11 cellular contexts compared by ENCODE assay signal in the genomic region with DNA sequence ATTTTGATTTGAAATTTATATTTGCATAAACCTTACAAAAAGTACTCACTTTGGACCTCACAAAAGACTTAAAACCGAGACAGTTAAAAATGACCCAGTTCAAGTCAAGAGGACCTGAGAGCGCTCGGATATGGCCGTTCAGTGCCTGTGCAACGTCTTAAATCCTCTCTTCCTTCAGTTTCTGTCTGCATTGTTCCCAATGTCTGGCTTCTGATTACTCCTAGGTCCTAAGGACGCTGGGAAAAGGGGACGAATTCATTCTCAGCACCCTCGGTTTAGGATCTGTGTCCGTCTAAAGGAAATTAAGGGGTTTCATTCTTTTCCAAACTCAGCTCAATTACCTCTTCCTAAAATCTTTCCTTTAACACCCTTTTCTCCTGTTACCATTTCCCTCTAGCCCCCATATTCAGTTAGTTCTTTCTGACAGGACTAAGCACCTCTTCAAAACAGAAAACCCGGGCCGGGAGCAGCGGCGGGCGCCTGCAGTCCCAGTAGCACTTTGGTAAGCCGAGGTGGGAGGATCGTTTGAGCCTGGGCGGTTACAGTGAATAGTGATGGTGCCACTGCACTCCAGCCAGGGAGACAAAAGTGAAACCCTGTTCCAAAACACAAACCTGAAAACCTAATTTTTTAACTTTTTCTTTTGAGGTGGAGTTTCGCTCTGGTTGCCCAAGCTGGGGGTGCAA. TPM values are rescaled to one million over a fixed set of nuclear protein-coding genes. Genes with fewer than 3 reads are reported as not detected.
DNase-seq lines count a peak whose midpoint lies in the region; ATAC-seq, FAIRE-seq and TF ChIP-seq lines count a peak whose summit lies in the region.
"Had no signal": no experiment of that assay in that cellular context is flagged by ENCODE, and none has a peak within 500 bp of the region (broad histone marks: within the 10 kb centered on the region; RNA-seq: fewer than 3 reads in every experiment).

No MANE protein-coding gene starts in this region.

- no peaks in the 10 kb centered on the region for H3K27me3 ChIP-seq in liver (ENCODE audit: control insufficient read depth in 4 of 4, insufficient read depth in 4 of 4, low read length in 3 of 4)
- H3K27me3 ChIP-seq in HepG2 (ENCODE audit: control insufficient read depth in 1 of 2, insufficient read depth in 2 of 2, low read length in 2 of 2), result no peaks in the 10 kb centered on the region

- peaks cover 0 to 26% (median 13%) of the 10 kb centered on the region in 4 donors for H3K4me1 ChIP-seq in liver (ENCODE audit: control insufficient read depth in 4 of 4, insufficient read depth in 4 of 4, low read length in 3 of 4)
- H3K4me1 ChIP-seq in HepG2 (ENCODE audit: insufficient read depth, low read length), result 0 out of 2 replicates have a peak, but pooled peaks cover 8% of the 10 kb centered on the region
- no peaks in the 10 kb centered on the region for H3K4me1 ChIP-seq in urinary bladder (ENCODE audit: insufficient read depth)

- DNase-seq in HepG2 (ENCODE audit: low spot score) (no peak), naive B cell (peak; percentile 10), NCI-H2171 treated with DMSO at 0.1 percent for 48 hours (lab: John Stamatoyannopoulos, UW) (no peak), GM12891 (ENCODE audit: insufficient read length, low spot score) (no peak), Ammon's horn (ENCODE audit: low spot score) (no peak)
- no peak for DNase-seq in effector memory CD8-positive, alpha-beta T cell
- DNase-seq: activated effector memory CD4-positive, alpha-beta T cell treated with anti-CD3 and anti-CD28 coated beads, Interleukin-2, amount 50 U/mL, for 16 hours; NCI-H1436 had no signal

- TF ChIP-seq CTCF in liver (IDR thresholded peaks at IDR 0.05; ENCODE audit: low read depth, low read length, missing input control) (no peak), HepG2 (CRISPR knock-in tag; IDR thresholded peaks at IDR 0.05) (no peak)

- peaks cover 24 to 29% of the 10 kb centered on the region in 2 donors for H3K27me3 Mint-ChIP-seq in effector memory CD8-positive, alpha-beta T cell
- peaks cover 29 to 33% (median 29%) of the 10 kb centered on the region in 3 donors for H3K27me3 Mint-ChIP-seq in naive B cell

- H3K4me2 ChIP-seq in HepG2 (ENCODE audit: low read depth, low read length), result no peak overlapping the region

- WGBS in liver, result 12% methylated on average over 18 of the region's 18 CpGs
- 64% methylated on average over 18 of the region's 18 CpGs for WGBS in HepG2 (ENCODE audit: low lambda C conversion rate)
- 7% methylated on average over 18 of the region's 18 CpGs for WGBS in urinary bladder

- intact Hi-C loops in HepG2 (cut with micrococcal nuclease; ENCODE audit: unreplicated experiment), result no loop called here

- H3K9me3 ChIP-seq in liver (ENCODE audit: control insufficient read depth in 4 of 4, low read length in 3 of 4) (no peaks in the 10 kb centered on the region), HepG2 (ENCODE audit: low read length) (no peaks in the 10 kb centered on the region)

- TF ChIP-seq POLR2A in HepG2 (IDR thresholded peaks at IDR 0.05; ENCODE audit: insufficient read depth in 1 of 2, low read depth in 2 of 2, low read length in 2 of 2) (no peak), GM12891 (IDR thresholded peaks at IDR 0.05; ENCODE audit: low read depth, low read length) (no peak)

- no peaks in the 10 kb centered on the region for H4K20me1 ChIP-seq in HepG2 (ENCODE audit: insufficient read depth, low read length)

- CTCF ChIA-PET in HepG2 (lab: Yijun Ruan, JAX; ENCODE audit: low intra/inter-chr PET ratio, low total read pairs), result no interaction called here

- no peak overlapping the region for H2AFZ ChIP-seq in HepG2 (ENCODE audit: low read length)

- no peaks in the 10 kb centered on the region for H3K36me3 ChIP-seq in liver (ENCODE audit: control insufficient read depth in 4 of 4, insufficient read depth in 3 of 4, low read depth in 1 of 4, low read length in 3 of 4)
- H3K36me3 ChIP-seq in HepG2 (replicated peaks in 1 of 2; ENCODE audit: control insufficient read depth in 1 of 2, insufficient read depth in 2 of 2, low read length in 2 of 2), result no peaks in the 10 kb centered on the region
- no peaks in the 10 kb centered on the region for H3K36me3 ChIP-seq in urinary bladder (ENCODE audit: insufficient read depth)

- H3K9me3 Mint-ChIP-seq in effector memory CD8-positive, alpha-beta T cell, result no peaks in the 10 kb centered on the region
- peaks cover 0 to 8% (median 0%) of the 10 kb centered on the region in 7 donors for H3K9me3 Mint-ChIP-seq in naive B cell

- H3K27ac ChIP-seq in liver (ENCODE audit: low read depth in 1 of 2, low read length in 2 of 2), result peak overlapping the region; percentile 67 to 88
- H3K27ac ChIP-seq in HepG2 (ENCODE audit: extremely low read length, insufficient read depth, low read length), result no peak overlapping the region
- H3K27ac ChIP-seq in urinary bladder (ENCODE audit: low read depth), result no peak overlapping the region

- H3K9ac ChIP-seq in liver (ENCODE audit: low read depth in 1 of 2, low read length in 2 of 2), result peak overlapping the region; percentile 93 to 96
- H3K9ac ChIP-seq in HepG2 (ENCODE audit: insufficient read depth, low read depth, low read length), result no peak overlapping the region

- in situ Hi-C loops in HepG2 (cut with HindIII; ENCODE audit: extremely low pct_ligation_motif_present, low pct_unique_long_range_greater_than_20kb), result no loop called here

- H3K36me3 Mint-ChIP-seq in effector memory CD8-positive, alpha-beta T cell (ENCODE audit: insufficient read depth), result no peaks in the 10 kb centered on the region
- peaks cover 0 to 5% of the 10 kb centered on the region in 2 donors for H3K36me3 Mint-ChIP-seq in naive B cell

- POLR2A ChIA-PET in HepG2 (lab: Yijun Ruan, JAX), result no interaction called here

- H3K79me2 ChIP-seq in HepG2 (ENCODE audit: insufficient read depth, low read length), result no peaks in the 10 kb centered on the region

- no TSS peak for BruUV-seq in HepG2 (replicated peaks; lab: Mats Ljungman, UMichigan)

- ATAC-seq in HepG2 (no peak), naive B cell (ENCODE audit: low read depth in 2 of 2) (peak; percentile 54 to 70)
- no peak for ATAC-seq in effector memory CD8-positive, alpha-beta T cell (replicated peaks)
- ATAC-seq: HCT116 had no signal

- no peak for FAIRE-seq in HepG2 (lab: Jason Lieb, UNC)
- FAIRE-seq in GM12891 (lab: Jason Lieb, UNC), result no peak

- H3K4me1 Mint-ChIP-seq in effector memory CD8-positive, alpha-beta T cell (ENCODE audit: low read depth in 2 of 2), result peaks cover 3 to 10% of the 10 kb centered on the region in 2 donors
- peaks cover 13 to 30% (median 26%) of the 10 kb centered on the region in 3 donors for H3K4me1 Mint-ChIP-seq in naive B cell

- H3K4me3 ChIP-seq in liver (ENCODE audit: low read depth in 1 of 3, low read length in 3 of 3), result peak overlapping the region; percentile 63 to 91 (median 75)
- no peak overlapping the region for H3K4me3 ChIP-seq in HepG2 (replicated peaks in 1 of 3; ENCODE audit: insufficient read depth in 1 of 3, low read depth in 2 of 3, low read length in 3 of 3)
- peak overlapping the region; percentile 24 for H3K4me3 ChIP-seq in urinary bladder (ENCODE audit: low read depth, low read length)

- TF ChIP-seq EP300 in HepG2 (IDR thresholded peaks at IDR 0.05; ENCODE audit: low read depth in 2 of 2, low read length in 2 of 2) (no peak), HepG2 (CRISPR knock-in tag; IDR thresholded peaks at IDR 0.05; ENCODE audit: borderline replicate concordance) (no peak)

- H3K27ac Mint-ChIP-seq in effector memory CD8-positive, alpha-beta T cell, result no peak overlapping the region
- H3K27ac Mint-ChIP-seq in naive B cell, result peak overlapping the region in 5 of 6 donors; percentile 17 to 91 (median 52)

- H3K4me3 Mint-ChIP-seq in effector memory CD8-positive, alpha-beta T cell, result peak overlapping the region; percentile 56 to 70
- peak overlapping the region; percentile 61 to 94 (median 90) for H3K4me3 Mint-ChIP-seq in naive B cell

- peak in 1 of 2 donors; percentile 42 for TF ChIP-seq RAD21 in liver (IDR thresholded peaks at IDR 0.05)
- no peak for TF ChIP-seq RAD21 in HepG2 (CRISPR knock-in tag; IDR thresholded peaks at IDR 0.05)

RNA-seq across cellular contexts. Expression of gene DPPA4, which starts 0.9 kb away (rescaled TPM):
- total RNA-seq in liver (1 to 10 TPM in 1 of 2 donors, under 1 TPM in 1; 0.25 to 3.1 TPM), HepG2 (2016; rRNA removed; fragmentation: Illumina TruSeq; extraction: Trizol) (not detected in 2 replicates), urinary bladder (0.16 TPM)
- polyA plus RNA-seq in liver (under 1 TPM; 0.12 to 0.31 TPM), HepG2 (2011; rRNA removed) (not detected in 2 replicates), naive B cell (ENCODE audit: low read depth in 6 of 6) (1 to 10 TPM; 2.7 to 8.7 (median 3.8) TPM), urinary bladder (not detected)
- total RNA-seq in HepG2 (2016; cell fraction: cytosol; rRNA removed; fragmentation: Illumina TruSeq; extraction: Trizol; ENCODE audit: low read depth), result not detected in 2 replicates
- total RNA-seq in HepG2 (2016; cell fraction: insoluble cytoplasmic fraction; rRNA removed; fragmentation: Illumina TruSeq; extraction: Trizol), result not detected in 2 replicates
- not detected in 2 replicates for total RNA-seq in HepG2 (2016; cell fraction: membrane; rRNA removed; fragmentation: Illumina TruSeq; extraction: Trizol)
- not detected in 2 replicates for total RNA-seq in HepG2 (2016; cell fraction: nucleus; rRNA removed; fragmentation: Illumina TruSeq; extraction: Trizol)
- not detected in 2 replicates for polyA plus RNA-seq in HepG2 (2011; cell fraction: cytosol; rRNA removed)
- polyA plus RNA-seq in HepG2 (2011; cell fraction: nucleus; rRNA removed), result 0.07 TPM in 1 of 2 replicates, not detected in the other
- polyA plus RNA-seq in HepG2 (2012), result not detected in 2 replicates
- not detected in 2 replicates for polyA plus RNA-seq in HepG2 (2016; cell fraction: cytosol; fragmentation: Illumina TruSeq; extraction: Trizol; ENCODE audit: low read depth)
- not detected in 2 replicates for polyA plus RNA-seq in HepG2 (2016; cell fraction: insoluble cytoplasmic fraction; fragmentation: Illumina TruSeq; extraction: Trizol; ENCODE audit: low read depth)
- not detected in 2 replicates for polyA plus RNA-seq in HepG2 (2016; cell fraction: membrane; fragmentation: Illumina TruSeq; extraction: Trizol; ENCODE audit: low read depth)
- not detected in 2 replicates for polyA plus RNA-seq in HepG2 (2016; cell fraction: nucleus; fragmentation: Illumina TruSeq; extraction: Trizol; ENCODE audit: insufficient read depth, low read depth)
- polyA minus RNA-seq in HepG2 (2011; rRNA and poly(A)+ RNA removed; ENCODE audit: low replicate concordance), result not detected in 2 replicates
- polyA minus RNA-seq in HepG2 (2011; cell fraction: cytosol; rRNA and poly(A)+ RNA removed), result not detected in 2 replicates
- polyA minus RNA-seq in HepG2 (2011; cell fraction: nucleus; rRNA and poly(A)+ RNA removed), result not detected in 2 replicates
- polyA plus RNA-seq in GM12891 (2012; ENCODE audit: low read depth, missing spikeins), result not detected

RNA-seq across cellular contexts. Expression of gene DPPA2, which starts 20.1 kb away (rescaled TPM):
- not detected for total RNA-seq in liver
- polyA plus RNA-seq in liver, result not detected
- total RNA-seq in HepG2 (2016; rRNA removed; fragmentation: Illumina TruSeq; extraction: Trizol), result not detected in 2 replicates
- not detected in 2 replicates for total RNA-seq in HepG2 (2016; cell fraction: cytosol; rRNA removed; fragmentation: Illumina TruSeq; extraction: Trizol; ENCODE audit: low read depth)
- total RNA-seq in HepG2 (2016; cell fraction: insoluble cytoplasmic fraction; rRNA removed; fragmentation: Illumina TruSeq; extraction: Trizol), result not detected in 2 replicates
- total RNA-seq in HepG2 (2016; cell fraction: membrane; rRNA removed; fragmentation: Illumina TruSeq; extraction: Trizol), result not detected in 2 replicates
- not detected in 2 replicates for total RNA-seq in HepG2 (2016; cell fraction: nucleus; rRNA removed; fragmentation: Illumina TruSeq; extraction: Trizol)
- not detected in 2 replicates for polyA plus RNA-seq in HepG2 (2011; rRNA removed)
- not detected in 2 replicates for polyA plus RNA-seq in HepG2 (2011; cell fraction: cytosol; rRNA removed)
- not detected in 2 replicates for polyA plus RNA-seq in HepG2 (2011; cell fraction: nucleus; rRNA removed)
- not detected in 2 replicates for polyA plus RNA-seq in HepG2 (2012)
- polyA plus RNA-seq in HepG2 (2016; cell fraction: cytosol; fragmentation: Illumina TruSeq; extraction: Trizol; ENCODE audit: low read depth), result not detected in 2 replicates
- not detected in 2 replicates for polyA plus RNA-seq in HepG2 (2016; cell fraction: insoluble cytoplasmic fraction; fragmentation: Illumina TruSeq; extraction: Trizol; ENCODE audit: low read depth)
- polyA plus RNA-seq in HepG2 (2016; cell fraction: membrane; fragmentation: Illumina TruSeq; extraction: Trizol; ENCODE audit: low read depth), result not detected in 2 replicates
- not detected in 2 replicates for polyA plus RNA-seq in HepG2 (2016; cell fraction: nucleus; fragmentation: Illumina TruSeq; extraction: Trizol; ENCODE audit: insufficient read depth, low read depth)
- 0.23 TPM in 1 of 2 replicates, not detected in the other for polyA minus RNA-seq in HepG2 (2011; rRNA and poly(A)+ RNA removed; ENCODE audit: low replicate concordance)
- polyA minus RNA-seq in HepG2 (2011; cell fraction: cytosol; rRNA and poly(A)+ RNA removed), result not detected in 2 replicates
- polyA minus RNA-seq in HepG2 (2011; cell fraction: nucleus; rRNA and poly(A)+ RNA removed), result not detected in 2 replicates
- polyA plus RNA-seq in naive B cell (ENCODE audit: low read depth in 6 of 6), result not detected
- total RNA-seq in urinary bladder, result not detected
- not detected for polyA plus RNA-seq in urinary bladder
- polyA plus RNA-seq in GM12891 (2012; ENCODE audit: low read depth, missing spikeins), result not detected

Comparison
In these comparisons a context has a peak if more than half of its experiments do, and no peak if none do; other contexts are left out.
1. H3K27ac ChIP-seq: peak in liver (2 of 2); none in HepG2 (single experiment) and urinary bladder (single experiment).
2. H3K4me3 ChIP-seq: peak in liver (3 of 3) and urinary bladder (single experiment); none in HepG2 (0 of 3).
3. ATAC-seq: peak in naive B cell (2 of 2); none in HepG2 (single experiment) and effector memory CD8-positive, alpha-beta T cell (single experiment).
4. H3K27ac Mint-ChIP-seq: peak in naive B cell (5 of 6); none in effector memory CD8-positive, alpha-beta T cell (0 of 2).